Comparison of ENCODE assay signal across 16 cellular contexts in genomic region chr1:51745304-51745570, GRCh38.
"Had no signal": no experiment of that assay in that cellular context is flagged by ENCODE, and none has a peak within 500 bp of the region (broad histone marks: within the 10 kb centered on the region; RNA-seq: fewer than 3 reads in every experiment).

No MANE protein-coding gene starts in this region.

- H3K4me3 Mint-ChIP-seq: activated CD4-positive, alpha-beta memory T cell treated with anti-CD3 and anti-CD28 coated beads for 36 hours; activated CD4-positive, alpha-beta T cell treated with anti-CD3 and anti-CD28 coated beads for 36 hours; activated naive CD4-positive, alpha-beta T cell treated with anti-CD3 and anti-CD28 coated beads, Interleukin-2, amount 10 ng/mL, durations not matched to agents 7 days and 5 days; activated T-cell treated with anti-CD3 and anti-CD28 coated beads, Interleukin-2, amount 50 U/mL, for 72 hours had no signal

- H3K36me3 ChIP-seq: WERI-Rb-1 had no signal

- H3K27me3 Mint-ChIP-seq: activated CD4-positive, alpha-beta memory T cell treated with anti-CD3 and anti-CD28 coated beads for 36 hours; activated CD4-positive, alpha-beta T cell treated with anti-CD3 and anti-CD28 coated beads for 36 hours; activated naive CD4-positive, alpha-beta T cell treated with anti-CD3 and anti-CD28 coated beads, Interleukin-2, amount 10 ng/mL, durations not matched to agents 7 days and 5 days had no signal

- H3K27me3 ChIP-seq: heart left ventricle, sigmoid colon, spleen, upper lobe of right lung had no signal

- H3K9me3 Mint-ChIP-seq: activated CD4-positive, alpha-beta memory T cell treated with anti-CD3 and anti-CD28 coated beads for 36 hours; activated naive CD4-positive, alpha-beta T cell treated with anti-CD3 and anti-CD28 coated beads, Interleukin-2, amount 10 ng/mL, durations not matched to agents 7 days and 5 days; activated T-cell treated with anti-CD3 and anti-CD28 coated beads, Interleukin-2, amount 50 U/mL, for 72 hours had no signal

- H3K27ac ChIP-seq: heart left ventricle, sigmoid colon, spleen, upper lobe of right lung, WERI-Rb-1 had no signal

- H3K4me3 ChIP-seq: heart left ventricle, sigmoid colon, spleen, upper lobe of right lung had no signal

- DNase-seq: activated CD4-positive, alpha-beta memory T cell treated with anti-CD3 and anti-CD28 coated beads for 36 hours; activated CD4-positive, alpha-beta T cell treated with anti-CD3 and anti-CD28 coated beads for 36 hours; activated effector memory CD4-positive, alpha-beta T cell treated with anti-CD3 and anti-CD28 coated beads, Interleukin-2, amount 50 U/mL, for 16 hours; activated naive CD4-positive, alpha-beta T cell treated with anti-CD3 and anti-CD28 coated beads, Interleukin-2, amount 10 ng/mL, durations not matched to agents 7 days and 5 days; activated T-cell treated with anti-CD3 and anti-CD28 coated beads, Interleukin-2, amount 50 U/mL, for 72 hours; amygdala; heart left ventricle; occipital lobe; posterior cingulate gyrus; retina; sigmoid colon; spleen; stimulated activated CD4-positive, alpha-beta T cell treated with anti-CD3 and anti-CD28 coated beads, Interleukin-4, amount 100 ng/mL, for 1 hour; stimulated activated naive CD4-positive, alpha-beta T cell treated with Interleukin-2 at 50 U/mL for 16 hours; upper lobe of right lung; WERI-Rb-1 had no signal

- H3K9me3 ChIP-seq: heart left ventricle, sigmoid colon, spleen, upper lobe of right lung had no signal

- H3K27ac Mint-ChIP-seq: activated CD4-positive, alpha-beta memory T cell treated with anti-CD3 and anti-CD28 coated beads for 36 hours; activated CD4-positive, alpha-beta T cell treated with anti-CD3 and anti-CD28 coated beads for 36 hours; activated naive CD4-positive, alpha-beta T cell treated with anti-CD3 and anti-CD28 coated beads, Interleukin-2, amount 10 ng/mL, durations not matched to agents 7 days and 5 days; activated T-cell treated with anti-CD3 and anti-CD28 coated beads, Interleukin-2, amount 50 U/mL, for 72 hours had no signal

- ATAC-seq: activated T-cell treated with anti-CD3 and anti-CD28 coated beads, Interleukin-2, amount 50 U/mL, for 72 hours; heart left ventricle; upper lobe of right lung had no signal
